17 cellular contexts compared by ENCODE assay signal in the genomic region with DNA sequence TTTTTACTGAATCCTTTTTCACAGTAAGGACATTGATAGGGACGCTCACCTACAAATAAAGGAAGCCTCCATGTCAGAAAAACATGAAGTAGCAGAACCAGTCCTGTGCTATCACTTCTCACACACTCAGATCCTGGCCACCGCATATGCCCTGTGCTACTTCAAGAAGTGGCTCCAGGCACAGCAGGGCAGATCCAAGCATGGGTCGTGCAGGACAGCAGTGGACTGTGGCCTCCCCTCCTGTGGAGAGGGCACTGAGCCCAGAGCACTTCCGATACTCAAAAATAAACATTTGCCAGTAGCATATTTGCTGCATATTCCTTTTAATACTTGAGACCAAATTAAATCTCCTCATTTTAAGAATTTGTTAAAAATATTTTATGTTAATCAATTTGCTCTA.
"Had no signal": no experiment of that assay in that cellular context is flagged by ENCODE, and none has a peak within 500 bp of the region (broad histone marks: within the 10 kb centered on the region; RNA-seq: fewer than 3 reads in every experiment).

No MANE protein-coding gene starts in this region.

- H3K4me3 ChIP-seq: gastrocnemius medialis, hepatocyte, lower lobe of right lung, spleen, suprapubic skin had no signal

- H3K4me1 ChIP-seq: gastrocnemius medialis, lower lobe of right lung, spleen, suprapubic skin had no signal

- H3K27me3 ChIP-seq: gastrocnemius medialis, hepatocyte, spleen, suprapubic skin had no signal

- H3K36me3 ChIP-seq: gastrocnemius medialis, lower lobe of right lung, WERI-Rb-1 had no signal

- DNase-seq: activated CD4-positive, alpha-beta T cell treated with anti-CD3 and anti-CD28 coated beads for 48 hours; activated CD8-positive, alpha-beta T cell treated with anti-CD3 and anti-CD28 coated beads, Interleukin-2, amount 10 ng/mL, durations not matched to agents 7 days and 5 days; activated naive CD4-positive, alpha-beta T cell treated with Interleukin-2 at 50 U/mL for 16 hours; cortex of kidney; effector CD8-positive, alpha-beta T cell; gastrocnemius medialis; kidney; lower lobe of right lung; naive thymus-derived CD8-positive, alpha-beta T cell; spleen; stimulated activated CD4-positive, alpha-beta T cell treated with anti-CD3 and anti-CD28 coated beads, Interleukin-1b, Interleukin-23, amount 100 ng/mL, for 48 hours; stimulated activated naive CD8-positive, alpha-beta T cell treated with anti-CD3 and anti-CD28 coated beads, Interleukin-15, Interleukin-2, amounts not matched to agents 100 U/mL and 50 U/mL, for 24 hours; T-cell; T1000; WERI-Rb-1 had no signal

- H3K27ac ChIP-seq: gastrocnemius medialis, hepatocyte, lower lobe of right lung, spleen, suprapubic skin, WERI-Rb-1 had no signal
